Comparison of ENCODE assay signal across 8 cellular contexts in the genomic region with DNA sequence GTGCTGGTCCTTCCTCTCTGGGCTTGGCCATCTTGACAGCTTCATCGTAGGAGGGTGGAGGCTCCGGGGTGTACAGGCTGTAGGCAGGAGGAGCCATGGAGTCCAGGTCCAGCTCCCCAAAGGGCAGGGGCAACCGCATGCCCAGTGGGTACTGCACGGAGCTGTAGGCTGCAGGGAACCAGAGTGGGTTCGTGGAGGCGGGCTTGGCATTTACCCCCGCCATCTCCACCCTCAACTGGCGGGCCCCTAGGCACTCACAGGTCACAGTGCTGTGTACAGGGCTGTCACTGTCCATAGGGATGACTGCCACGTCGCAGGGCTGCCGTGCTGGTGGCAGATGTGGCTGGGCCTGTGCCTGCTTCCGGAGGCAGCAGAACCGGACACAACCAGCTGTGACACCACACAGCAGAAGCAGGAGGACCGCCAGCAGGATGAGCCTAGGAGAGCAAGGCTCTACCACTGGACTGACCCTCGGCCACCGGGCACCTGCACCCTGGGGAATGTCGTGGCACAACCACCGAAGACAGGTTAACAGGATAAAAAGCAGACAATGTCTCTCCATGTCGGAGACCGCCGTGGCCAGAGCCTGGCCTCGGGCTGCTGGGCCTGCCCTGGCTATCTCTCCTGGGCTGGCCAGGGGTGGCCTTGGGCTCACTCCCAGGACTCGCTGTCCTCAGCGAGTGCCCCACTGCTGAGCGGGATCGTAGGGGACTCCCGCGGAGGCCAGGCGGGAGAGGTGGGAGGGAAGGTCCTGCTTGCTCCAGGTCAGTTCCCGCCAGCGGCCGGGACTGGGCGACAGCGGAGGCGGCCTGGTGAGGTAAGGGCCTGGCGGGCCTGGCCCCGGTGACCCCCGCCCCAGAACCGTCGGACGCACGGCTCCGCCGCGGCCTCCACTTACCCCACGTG. TPM values are rescaled to one million over a fixed set of nuclear protein-coding genes. Genes with fewer than 3 reads are reported as not detected.
DNase-seq lines count a peak whose midpoint lies in the region; ATAC-seq and TF ChIP-seq lines count a peak whose summit lies in the region.

No MANE protein-coding gene starts in this region.

- no peaks in the 10 kb centered on the region for H3K79me2 ChIP-seq in DOHH2 (ENCODE audit: control insufficient read depth, low read length)

- H3K9ac ChIP-seq in SK-N-MC (ENCODE audit: insufficient read length) = no peak overlapping the region

- H3K27ac ChIP-seq in DOHH2 (ENCODE audit: low read depth, low read length) (no peak overlapping the region), SK-N-MC (no peak overlapping the region), psoas muscle (peak overlapping the region; percentile 85)

- H3K27me3 ChIP-seq in DOHH2 (ENCODE audit: control insufficient read depth, low read length) (peaks cover 14% of the 10 kb centered on the region; the same call in 1 of the 2 replicates), psoas muscle (ENCODE audit: insufficient read depth in 3 of 3, low read length in 2 of 3) (no peaks in the 10 kb centered on the region)

- H3K9me3 ChIP-seq in DOHH2 (ENCODE audit: control insufficient read depth, insufficient read depth, low read length) = no peaks in the 10 kb centered on the region
- H3K9me3 ChIP-seq in SK-N-MC (ENCODE audit: low read depth, low read length) = no peaks in the 10 kb centered on the region
- H3K9me3 ChIP-seq in psoas muscle = no peaks in the 10 kb centered on the region

- no peaks in the 10 kb centered on the region for H3F3A ChIP-seq in DOHH2 (ENCODE audit: control insufficient read depth, insufficient read depth)

- H3K36me3 ChIP-seq in DOHH2 (ENCODE audit: control insufficient read depth, low read length) = no peaks in the 10 kb centered on the region
- H3K36me3 ChIP-seq in SK-N-MC (ENCODE audit: insufficient read depth, low read length) = no peaks in the 10 kb centered on the region
- no peaks in the 10 kb centered on the region for H3K36me3 ChIP-seq in psoas muscle (ENCODE audit: insufficient read depth in 1 of 2, low read depth in 1 of 2)

- ATAC-seq in psoas muscle (peak in 3 of 4 donors; percentile 2 to 24 (median 3)), GM19324 (IDR thresholded peaks at IDR 0.05; ENCODE audit: low FRiP score, unreplicated experiment) (no peak), GM18517 (IDR thresholded peaks at IDR 0.05; ENCODE audit: unreplicated experiment) (no peak)

- DNase-seq in SK-N-MC (ENCODE audit: low read depth, low spot score) = no peak
- no peak for DNase-seq in foreskin fibroblast
- DNase-seq in psoas muscle = peak; percentile 35 to 72
- DNase-seq in NCI-H526 treated with DMSO at 0.1 percent for 48 hours (lab: John Stamatoyannopoulos, UW) = no peak
- DNase-seq in germinal center (ENCODE audit: low spot score) = no peak

- intact Hi-C loops in psoas muscle (cut with DNase I) = no loop called here

- H3K4me3 ChIP-seq in DOHH2 (ENCODE audit: low read length) = peak overlapping the region; percentile 77
- peak overlapping the region; percentile 83 for H3K4me3 ChIP-seq in SK-N-MC
- H3K4me3 ChIP-seq in foreskin fibroblast (ENCODE audit: low read depth in 1 of 2, low read length in 2 of 2) = peak overlapping the region; percentile 41 to 49
- peak overlapping the region; percentile 67 for H3K4me3 ChIP-seq in psoas muscle

- WGBS in psoas muscle, 3 donors = 18 to 38% (median 21%) methylated on average over 27 to 46 of the region's 46 CpGs

- TF ChIP-seq CTCF in DOHH2 (IDR thresholded peaks at IDR 0.05; ENCODE audit: low read depth, low read length, poor library complexity, severe bottlenecking) (no peak), foreskin fibroblast (IDR thresholded peaks at IDR 0.05; ENCODE audit: low read depth, low read length) (no peak), psoas muscle (IDR thresholded peaks at IDR 0.05) (no peak)

- H3K4me1 ChIP-seq in DOHH2 (ENCODE audit: control insufficient read depth, low read length) (peaks cover 14% of the 10 kb centered on the region), psoas muscle (peaks cover 40% of the 10 kb centered on the region)

- H4K20me1 ChIP-seq in DOHH2 (ENCODE audit: control insufficient read depth, insufficient read depth, low read depth, low read length) = no peaks in the 10 kb centered on the region

- H3K4me2 ChIP-seq in DOHH2 (ENCODE audit: low read length) = peak overlapping the region; percentile 83

- no peaks in the 10 kb centered on the region for H3K9me2 ChIP-seq in DOHH2 (replicated peaks; ENCODE audit: control insufficient read depth, low read length)

RNA-seq across cellular contexts. Expression of gene TMEM52, which starts 0.8 kb away (rescaled TPM):
- total RNA-seq in psoas muscle = 100 to 1,000 TPM in 1 of 4 donors, 10 to 100 TPM in 3; 37.2 to 107 (median 53.4) TPM
- polyA plus RNA-seq in psoas muscle = 100 to 1,000 TPM in 2 of 3 donors, 10 to 100 TPM in 1; 42.0 to 137 (median 114) TPM

RNA-seq across cellular contexts. Expression of gene CALML6, which starts 3.2 kb away (rescaled TPM):
- total RNA-seq in psoas muscle = 10 to 100 TPM in 2 of 4 donors, 1 to 10 TPM in 2; 4.2 to 54.5 (median 16.0) TPM
- 10 to 100 TPM in 2 of 3 donors, 1 to 10 TPM in 1; 9.7 to 75.4 (median 49.8) TPM for polyA plus RNA-seq in psoas muscle

RNA-seq across cellular contexts. Expression of gene GNB1, which starts 27.4 kb away (rescaled TPM):
- total RNA-seq in psoas muscle = 10 to 100 TPM; 68.0 to 90.3 (median 75.9) TPM
- polyA plus RNA-seq in psoas muscle = 100 to 1,000 TPM in 1 of 3 donors, 10 to 100 TPM in 2; 32.3 to 100 (median 58.4) TPM

Comparison
In these comparisons a context has a peak if more than half of its experiments do, and no peak if none do; other contexts are left out.
1. DNase-seq: peak in psoas muscle (2 of 2); none in SK-N-MC (single experiment), foreskin fibroblast (0 of 2), NCI-H526 treated with DMSO at 0.1 percent for 48 hours (single experiment) and germinal center (single experiment).
2. ATAC-seq: peak in psoas muscle (3 of 4); none in GM19324 (single experiment) and GM18517 (single experiment).
3. Peak in every context shown above with its lines, with median percentiles within 50 percentile points of each other: H3K4me3 ChIP-seq.